ENCODE assay signal across 9 cellular contexts in the genomic region with DNA sequence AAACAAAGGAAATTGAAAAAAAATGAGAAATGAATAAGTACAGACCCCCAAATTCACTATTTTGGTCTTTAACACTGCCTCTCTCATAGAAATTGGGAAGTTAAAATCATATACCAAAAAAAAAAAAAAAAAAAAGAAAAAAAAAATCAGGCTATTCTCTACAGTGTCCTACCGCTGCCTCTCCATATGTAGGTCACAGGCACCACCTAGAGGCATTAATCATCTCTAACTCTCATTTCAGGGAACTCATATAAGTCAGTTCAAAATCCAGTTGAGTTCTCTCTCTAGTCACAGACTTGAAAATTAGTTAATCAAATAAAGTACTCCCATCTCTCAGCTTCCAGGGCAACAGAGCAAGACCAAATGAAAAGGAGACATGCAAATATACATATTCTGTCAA. TPM values are rescaled to one million over a fixed set of nuclear protein-coding genes. Genes with fewer than 3 reads are reported as not detected.
DNase-seq lines count a peak whose midpoint lies in the region; ATAC-seq and TF ChIP-seq lines count a peak whose summit lies in the region.
"Had no signal": no experiment of that assay in that cellular context is flagged by ENCODE, and none has a peak within 500 bp of the region (broad histone marks: within the 10 kb centered on the region; RNA-seq: fewer than 3 reads in every experiment).

No MANE protein-coding gene starts in this region.

- no peaks in the 10 kb centered on the region for H3K4me1 Mint-ChIP-seq in activated CD8-positive, alpha-beta T cell treated with anti-CD3 and anti-CD28 coated beads for 36 hours (ENCODE audit: low read depth)
- H3K4me1 Mint-ChIP-seq in activated CD8-positive, alpha-beta T cell treated with anti-CD3 and anti-CD28 coated beads, Interleukin-2, amount 10 ng/mL, durations not matched to agents 7 days and 5 days (ENCODE audit: low read depth) = no peaks in the 10 kb centered on the region

- intact Hi-C loops in activated CD8-positive, alpha-beta T cell treated with anti-CD3 and anti-CD28 coated beads for 36 hours (cut with micrococcal nuclease) = loop anchor here (10.0 kb wide), 1 partner anchor 517 kb away; no protein-coding TSS in a partner anchor

- peak; percentile 8 for DNase-seq in activated CD8-positive, alpha-beta T cell treated with anti-CD3 and anti-CD28 coated beads for 36 hours
- DNase-seq in activated CD8-positive, alpha-beta T cell treated with anti-CD3 and anti-CD28 coated beads, Interleukin-2, amount 10 ng/mL, durations not matched to agents 7 days and 5 days = no peak
- DNase-seq in RKO (ENCODE audit: low spot score) (peak; percentile 77), foreskin fibroblast (peak; percentile 32 to 60), UCSD-AML1 (lab: John Stamatoyannopoulos, UW; ENCODE audit: unreplicated experiment) (no peak), NCI-H2029 treated with DMSO at 0.1 percent for 48 hours (lab: John Stamatoyannopoulos, UW) (no peak)
- no peak for DNase-seq in activated effector memory CD4-positive, alpha-beta T cell treated with Interleukin-2 at 50 U/mL for 16 hours
- DNase-seq: activated naive CD8-positive, alpha-beta T cell treated with anti-CD3 and anti-CD28 coated beads, Interleukin-2, amount 10 ng/mL, durations not matched to agents 7 days and 5 days had no signal

- no peak overlapping the region for H3K27ac Mint-ChIP-seq in activated CD8-positive, alpha-beta T cell treated with anti-CD3 and anti-CD28 coated beads for 36 hours
- H3K27ac Mint-ChIP-seq in activated CD8-positive, alpha-beta T cell treated with anti-CD3 and anti-CD28 coated beads, Interleukin-2, amount 10 ng/mL, durations not matched to agents 7 days and 5 days = no peak overlapping the region
- H3K27ac Mint-ChIP-seq: activated naive CD8-positive, alpha-beta T cell treated with anti-CD3 and anti-CD28 coated beads, Interleukin-2, amount 10 ng/mL, durations not matched to agents 7 days and 5 days had no signal

- CTCF ChIA-PET in activated CD8-positive, alpha-beta T cell treated with anti-CD3 and anti-CD28 coated beads for 36 hours (lab: Charles Lee) = interaction anchor here (1.0 to 3.8 kb wide), 3 partner anchors 49 to 321 kb away, joined by 3 to 17 read pairs (median 3); no protein-coding TSS in a partner anchor
- CTCF ChIA-PET in activated CD8-positive, alpha-beta T cell treated with anti-CD3 and anti-CD28 coated beads, Interleukin-2, amount 10 ng/mL, durations not matched to agents 7 days and 5 days (lab: Charles Lee) = interaction anchor here (1.3 to 1.4 kb wide), 2 partner anchors 8 to 319 kb away, joined by 3 to 5 read pairs; no protein-coding TSS in a partner anchor

- no peaks in the 10 kb centered on the region for H3K36me3 Mint-ChIP-seq in activated CD8-positive, alpha-beta T cell treated with anti-CD3 and anti-CD28 coated beads for 36 hours (ENCODE audit: low read depth)
- H3K36me3 Mint-ChIP-seq in activated CD8-positive, alpha-beta T cell treated with anti-CD3 and anti-CD28 coated beads, Interleukin-2, amount 10 ng/mL, durations not matched to agents 7 days and 5 days (ENCODE audit: low read depth) = no peaks in the 10 kb centered on the region
- H3K36me3 Mint-ChIP-seq: activated naive CD8-positive, alpha-beta T cell treated with anti-CD3 and anti-CD28 coated beads, Interleukin-2, amount 10 ng/mL, durations not matched to agents 7 days and 5 days had no signal

- no peak overlapping the region for H3K4me3 ChIP-seq in foreskin fibroblast (ENCODE audit: low read depth in 1 of 2, low read length in 2 of 2)

- no peaks in the 10 kb centered on the region for H3K9me3 Mint-ChIP-seq in activated CD8-positive, alpha-beta T cell treated with anti-CD3 and anti-CD28 coated beads for 36 hours
- H3K9me3 Mint-ChIP-seq in activated CD8-positive, alpha-beta T cell treated with anti-CD3 and anti-CD28 coated beads, Interleukin-2, amount 10 ng/mL, durations not matched to agents 7 days and 5 days (ENCODE audit: insufficient read depth) = no peaks in the 10 kb centered on the region
- H3K9me3 Mint-ChIP-seq: activated naive CD8-positive, alpha-beta T cell treated with anti-CD3 and anti-CD28 coated beads, Interleukin-2, amount 10 ng/mL, durations not matched to agents 7 days and 5 days had no signal

- TF ChIP-seq CTCF in activated CD8-positive, alpha-beta T cell treated with anti-CD3 and anti-CD28 coated beads for 36 hours (IDR thresholded peaks at IDR 0.05) = peak; percentile 22
- peak; percentile 32 for TF ChIP-seq CTCF in foreskin fibroblast (IDR thresholded peaks at IDR 0.05; ENCODE audit: low read depth, low read length)

- H3K27me3 Mint-ChIP-seq in activated CD8-positive, alpha-beta T cell treated with anti-CD3 and anti-CD28 coated beads for 36 hours = peaks cover 6% of the 10 kb centered on the region
- peaks cover 11% of the 10 kb centered on the region for H3K27me3 Mint-ChIP-seq in activated CD8-positive, alpha-beta T cell treated with anti-CD3 and anti-CD28 coated beads, Interleukin-2, amount 10 ng/mL, durations not matched to agents 7 days and 5 days (ENCODE audit: low read depth)

- POLR2A ChIA-PET in activated CD8-positive, alpha-beta T cell treated with anti-CD3 and anti-CD28 coated beads for 36 hours (lab: Charles Lee) = no interaction called here
- POLR2A ChIA-PET in activated CD8-positive, alpha-beta T cell treated with anti-CD3 and anti-CD28 coated beads, Interleukin-2, amount 10 ng/mL, durations not matched to agents 7 days and 5 days (lab: Charles Lee) = no interaction called here

- no peak overlapping the region for H3K4me3 Mint-ChIP-seq in activated CD8-positive, alpha-beta T cell treated with anti-CD3 and anti-CD28 coated beads for 36 hours
- H3K4me3 Mint-ChIP-seq in activated CD8-positive, alpha-beta T cell treated with anti-CD3 and anti-CD28 coated beads, Interleukin-2, amount 10 ng/mL, durations not matched to agents 7 days and 5 days = no peak overlapping the region
- H3K4me3 Mint-ChIP-seq: activated naive CD8-positive, alpha-beta T cell treated with anti-CD3 and anti-CD28 coated beads, Interleukin-2, amount 10 ng/mL, durations not matched to agents 7 days and 5 days had no signal

- peak; percentile 45 for ATAC-seq in activated CD8-positive, alpha-beta T cell treated with anti-CD3 and anti-CD28 coated beads for 36 hours
- ATAC-seq in activated CD8-positive, alpha-beta T cell treated with anti-CD3 and anti-CD28 coated beads, Interleukin-2, amount 10 ng/mL, durations not matched to agents 7 days and 5 days = no peak
- ATAC-seq in HG02973 (IDR thresholded peaks at IDR 0.05; ENCODE audit: unreplicated experiment) = peak; percentile 56

RNA-seq across cellular contexts. Expression of gene COX18, which starts 47.9 kb away (rescaled TPM):
- total RNA-seq in activated CD8-positive, alpha-beta T cell treated with anti-CD3 and anti-CD28 coated beads for 36 hours = 10 to 100 TPM; 25.7 to 26.8 TPM
- total RNA-seq in activated CD8-positive, alpha-beta T cell treated with anti-CD3 and anti-CD28 coated beads, Interleukin-2, amount 10 ng/mL, durations not matched to agents 7 days and 5 days = 10 to 100 TPM; 14.7 to 15.5 TPM

Comparison
In these comparisons a context has a peak if more than half of its experiments do, and no peak if none do; other contexts are left out.
1. DNase-seq: peak in activated CD8-positive, alpha-beta T cell treated with anti-CD3 and anti-CD28 coated beads for 36 hours (single experiment), RKO (single experiment) and foreskin fibroblast (2 of 2); none in activated CD8-positive, alpha-beta T cell treated with anti-CD3 and anti-CD28 coated beads, Interleukin-2, amount 10 ng/mL, durations not matched to agents 7 days and 5 days (single experiment), UCSD-AML1 (single experiment), activated effector memory CD4-positive, alpha-beta T cell treated with Interleukin-2 at 50 U/mL for 16 hours (single experiment) and NCI-H2029 treated with DMSO at 0.1 percent for 48 hours (single experiment).